27 cellular contexts compared by ENCODE assay signal in the genomic region with DNA sequence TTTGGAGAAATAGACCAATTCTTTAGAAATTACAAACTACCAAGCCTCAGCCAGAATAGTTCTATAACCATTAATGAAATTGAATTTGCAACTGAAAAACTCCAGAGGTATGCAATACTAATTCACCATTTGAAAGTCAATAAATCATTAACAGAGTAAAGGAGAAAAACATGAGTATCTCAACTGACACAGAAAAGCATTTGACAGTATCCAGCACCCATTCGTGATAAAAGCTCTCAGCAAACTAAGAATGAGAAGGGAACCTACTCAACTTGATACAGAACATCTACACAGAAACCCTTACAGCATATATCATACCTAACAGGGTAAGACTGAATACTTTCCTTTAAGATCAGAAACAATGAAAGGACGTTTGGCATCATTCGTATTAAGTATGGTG. TPM values are rescaled to one million over a fixed set of nuclear protein-coding genes. Genes with fewer than 3 reads are reported as not detected.
"Had no signal": no experiment of that assay in that cellular context is flagged by ENCODE, and none has a peak within 500 bp of the region (broad histone marks: within the 10 kb centered on the region; RNA-seq: fewer than 3 reads in every experiment).

No MANE protein-coding gene starts in this region.

- H3K4me2 ChIP-seq: hepatocyte had no signal

- ATAC-seq: esophagus mucosa, left ventricle myocardium superior, natural killer cell had no signal

- H3K4me1 Mint-ChIP-seq: natural killer cell had no signal

- H2AFZ ChIP-seq: hepatocyte had no signal

- H3K27ac ChIP-seq: adrenal gland, ascending aorta, brain microvascular endothelial cell, hepatocyte, spleen, testis, uterus, WERI-Rb-1 had no signal

- H3K4me3 ChIP-seq: adrenal gland, ascending aorta, hepatocyte, spleen, testis, uterus had no signal

- H3K36me3 ChIP-seq: adrenal gland, ascending aorta, brain microvascular endothelial cell, spleen, uterus had no signal

- H3K36me3 Mint-ChIP-seq: activated naive CD8-positive, alpha-beta T cell; natural killer cell had no signal

- H3K27me3 Mint-ChIP-seq: progenitor cell of endocrine pancreas had no signal

- H3K4me1 ChIP-seq: adrenal gland, ascending aorta, spleen, testis, uterus had no signal

- H3K27me3 ChIP-seq: adrenal gland, ascending aorta, brain microvascular endothelial cell, hepatocyte, spleen, testis, uterus had no signal

- H3K9me3 ChIP-seq: adrenal gland, ascending aorta, spleen, testis, uterus had no signal

- H3K79me2 ChIP-seq: hepatocyte had no signal

- H3K4me3 Mint-ChIP-seq: activated naive CD8-positive, alpha-beta T cell; activated T-cell treated with anti-CD3 and anti-CD28 coated beads, Interleukin-2, amount 50 U/mL, for 24 hours; natural killer cell had no signal

- DNase-seq: activated CD4-positive, alpha-beta T cell treated with anti-CD3 and anti-CD28 coated beads, Interleukin-2, amount 50 U/mL, for 1 hour; activated CD4-positive, CD25-positive, alpha-beta regulatory T cell treated with anti-CD3 and anti-CD28 coated beads, Interleukin-2, amount 50 U/mL, for 72 hours; activated CD8-positive, alpha-beta memory T cell treated with anti-CD3 and anti-CD28 coated beads, Interleukin-2, amount 50 U/mL, for 4 hours; activated naive CD4-positive, alpha-beta T cell; activated T-cell treated with anti-CD3 and anti-CD28 coated beads, Interleukin-2, amount 50 U/mL, for 24 hours; adrenal gland; brain microvascular endothelial cell; caudate nucleus; dermis blood vessel endothelial cell; effector CD8-positive, alpha-beta T cell; foreskin melanocyte; left ventricle myocardium superior; midbrain; natural killer cell; spleen; stimulated activated CD4-positive, alpha-beta T cell treated with anti-CD3 and anti-CD28 coated beads, Interleukin-4, amount 100 ng/mL, for 1 hour; stimulated activated naive CD4-positive, alpha-beta T cell; testis; trophoblast cell; uterus; WERI-Rb-1 had no signal

- H3K9me3 Mint-ChIP-seq: activated T-cell treated with anti-CD3 and anti-CD28 coated beads, Interleukin-2, amount 50 U/mL, for 24 hours; activated T-helper 2 cell treated with anti-CD3 and anti-CD28 coated beads, Interferon-gamma antibody, Interleukin-2, Interleukin-4, amounts not matched to agents 10 μg/mL and 5 μg/mL and 100 μg/mL, durations not matched to agents 14 hours and 24 hours and 36 hours; natural killer cell had no signal

RNA-seq across cellular contexts. Expression of gene ST6GALNAC5, which starts 54.3 kb away (rescaled TPM):
- total RNA-seq: activated T-helper 2 cell treated with anti-CD3 and anti-CD28 coated beads, Interferon-gamma antibody, Interleukin-2, Interleukin-4, amounts not matched to agents 10 μg/mL and 5 μg/mL and 100 μg/mL, durations not matched to agents 14 hours and 24 hours and 36 hours; dermis blood vessel endothelial cell; natural killer cell had no signal
